Comparison of ENCODE assay signal across 1 cellular context in the genomic region with DNA sequence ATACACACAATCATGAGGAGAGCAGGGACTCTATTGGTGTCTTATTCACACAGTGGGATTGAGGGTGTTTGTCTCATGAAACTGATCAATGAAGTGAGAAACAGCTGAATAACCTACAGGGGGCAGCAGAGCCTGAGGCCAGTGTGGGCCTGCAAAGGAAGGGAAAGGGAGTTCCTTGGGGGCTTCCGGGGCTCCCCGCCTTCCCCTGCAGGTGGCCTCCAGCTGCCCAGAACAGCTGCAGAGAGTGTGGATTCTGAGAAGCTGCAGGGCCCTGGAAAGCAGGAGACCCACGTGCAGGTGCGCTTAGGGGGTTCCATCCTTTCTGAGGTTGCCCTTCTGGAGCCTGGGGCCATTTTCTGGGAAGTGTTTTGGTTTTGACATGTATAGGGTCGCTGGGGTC.
TF ChIP-seq lines count a peak whose summit lies in the region.

No MANE protein-coding gene starts in this region.

TF ChIP-seq in HCT116, 20 proteins besides CTCF, POLR2A, EP300 and RAD21:
- TF ChIP-seq, protein P1, sequence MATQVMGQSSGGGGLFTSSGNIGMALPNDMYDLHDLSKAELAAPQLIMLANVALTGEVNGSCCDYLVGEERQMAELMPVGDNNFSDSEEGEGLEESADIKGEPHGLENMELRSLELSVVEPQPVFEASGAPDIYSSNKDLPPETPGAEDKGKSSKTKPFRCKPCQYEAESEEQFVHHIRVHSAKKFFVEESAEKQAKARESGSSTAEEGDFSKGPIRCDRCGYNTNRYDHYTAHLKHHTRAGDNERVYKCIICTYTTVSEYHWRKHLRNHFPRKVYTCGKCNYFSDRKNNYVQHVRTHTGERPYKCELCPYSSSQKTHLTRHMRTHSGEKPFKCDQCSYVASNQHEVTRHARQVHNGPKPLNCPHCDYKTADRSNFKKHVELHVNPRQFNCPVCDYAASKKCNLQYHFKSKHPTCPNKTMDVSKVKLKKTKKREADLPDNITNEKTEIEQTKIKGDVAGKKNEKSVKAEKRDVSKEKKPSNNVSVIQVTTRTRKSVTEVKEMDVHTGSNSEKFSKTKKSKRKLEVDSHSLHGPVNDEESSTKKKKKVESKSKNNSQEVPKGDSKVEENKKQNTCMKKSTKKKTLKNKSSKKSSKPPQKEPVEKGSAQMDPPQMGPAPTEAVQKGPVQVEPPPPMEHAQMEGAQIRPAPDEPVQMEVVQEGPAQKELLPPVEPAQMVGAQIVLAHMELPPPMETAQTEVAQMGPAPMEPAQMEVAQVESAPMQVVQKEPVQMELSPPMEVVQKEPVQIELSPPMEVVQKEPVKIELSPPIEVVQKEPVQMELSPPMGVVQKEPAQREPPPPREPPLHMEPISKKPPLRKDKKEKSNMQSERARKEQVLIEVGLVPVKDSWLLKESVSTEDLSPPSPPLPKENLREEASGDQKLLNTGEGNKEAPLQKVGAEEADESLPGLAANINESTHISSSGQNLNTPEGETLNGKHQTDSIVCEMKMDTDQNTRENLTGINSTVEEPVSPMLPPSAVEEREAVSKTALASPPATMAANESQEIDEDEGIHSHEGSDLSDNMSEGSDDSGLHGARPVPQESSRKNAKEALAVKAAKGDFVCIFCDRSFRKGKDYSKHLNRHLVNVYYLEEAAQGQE (IDR thresholded peaks at IDR 0.05; ENCODE audit: low read depth) = no peak
- TF ChIP-seq ZNF274 (IDR thresholded peaks at IDR 0.05; ENCODE audit: low read depth, low read length) (no peak), CEBPB (IDR thresholded peaks at IDR 0.05; ENCODE audit: low read depth) (no peak), JUND (IDR thresholded peaks at IDR 0.05) (no peak), EGR1 (IDR thresholded peaks at IDR 0.05; ENCODE audit: low read depth) (no peak), ELF1 (IDR thresholded peaks at IDR 0.05; ENCODE audit: borderline replicate concordance, low read depth) (no peak), SP1 (IDR thresholded peaks at IDR 0.05; ENCODE audit: low read depth) (no peak), YY1 (IDR thresholded peaks at IDR 0.05; ENCODE audit: extremely low read depth, insufficient replicate concordance, low read depth, low read length) (no peak), POLR2AphosphoS5 (IDR thresholded peaks at IDR 0.05; ENCODE audit: low read depth, low read length) (no peak), FOSL1 (IDR thresholded peaks at IDR 0.05; ENCODE audit: low read depth) (no peak), CBX3 (IDR thresholded peaks at IDR 0.05; ENCODE audit: low read depth) (no peak), EZH2phosphoT487 (IDR thresholded peaks at IDR 0.05; ENCODE audit: borderline replicate concordance) (no peak), EZH2 (IDR thresholded peaks at IDR 0.05) (no peak), TCF7L2 (IDR thresholded peaks at IDR 0.05; ENCODE audit: borderline replicate concordance, extremely low read depth, insufficient read depth, insufficient read length) (no peak), ZFX (IDR thresholded peaks at IDR 0.05) (no peak), SIN3A (IDR thresholded peaks at IDR 0.05; ENCODE audit: low read depth) (no peak)
- TF ChIP-seq, protein P2, sequence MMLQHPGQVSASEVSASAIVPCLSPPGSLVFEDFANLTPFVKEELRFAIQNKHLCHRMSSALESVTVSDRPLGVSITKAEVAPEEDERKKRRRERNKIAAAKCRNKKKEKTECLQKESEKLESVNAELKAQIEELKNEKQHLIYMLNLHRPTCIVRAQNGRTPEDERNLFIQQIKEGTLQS (IDR thresholded peaks at IDR 0.05) = no peak
- TF ChIP-seq, protein P3, sequence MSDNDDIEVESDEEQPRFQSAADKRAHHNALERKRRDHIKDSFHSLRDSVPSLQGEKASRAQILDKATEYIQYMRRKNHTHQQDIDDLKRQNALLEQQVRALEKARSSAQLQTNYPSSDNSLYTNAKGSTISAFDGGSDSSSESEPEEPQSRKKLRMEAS (IDR thresholded peaks at IDR 0.05) = no peak
- TF ChIP-seq, protein P4, sequence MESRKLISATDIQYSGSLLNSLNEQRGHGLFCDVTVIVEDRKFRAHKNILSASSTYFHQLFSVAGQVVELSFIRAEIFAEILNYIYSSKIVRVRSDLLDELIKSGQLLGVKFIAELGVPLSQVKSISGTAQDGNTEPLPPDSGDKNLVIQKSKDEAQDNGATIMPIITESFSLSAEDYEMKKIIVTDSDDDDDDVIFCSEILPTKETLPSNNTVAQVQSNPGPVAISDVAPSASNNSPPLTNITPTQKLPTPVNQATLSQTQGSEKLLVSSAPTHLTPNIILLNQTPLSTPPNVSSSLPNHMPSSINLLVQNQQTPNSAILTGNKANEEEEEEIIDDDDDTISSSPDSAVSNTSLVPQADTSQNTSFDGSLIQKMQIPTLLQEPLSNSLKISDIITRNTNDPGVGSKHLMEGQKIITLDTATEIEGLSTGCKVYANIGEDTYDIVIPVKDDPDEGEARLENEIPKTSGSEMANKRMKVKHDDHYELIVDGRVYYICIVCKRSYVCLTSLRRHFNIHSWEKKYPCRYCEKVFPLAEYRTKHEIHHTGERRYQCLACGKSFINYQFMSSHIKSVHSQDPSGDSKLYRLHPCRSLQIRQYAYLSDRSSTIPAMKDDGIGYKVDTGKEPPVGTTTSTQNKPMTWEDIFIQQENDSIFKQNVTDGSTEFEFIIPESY (IDR thresholded peaks at IDR 0.05; ENCODE audit: extremely low read depth, insufficient replicate concordance, low read length) = no peak
